ENCODE assay signal across 26 cellular contexts in genomic region chr6:52300489-52300931, GRCh38. TPM values are rescaled to one million over a fixed set of nuclear protein-coding genes. Genes with fewer than 3 reads are reported as not detected.
"Had no signal": no experiment of that assay in that cellular context is flagged by ENCODE, and none has a peak within 500 bp of the region (broad histone marks: within the 10 kb centered on the region; RNA-seq: fewer than 3 reads in every experiment).

No MANE protein-coding gene starts in this region.

- H2AFZ ChIP-seq: parathyroid adenoma had no signal

- H3K27me3 ChIP-seq: esophagus muscularis mucosa, gastrocnemius medialis, heart right ventricle, sigmoid colon, transverse colon had no signal

- H3K4me1 ChIP-seq: parathyroid adenoma, prostate gland had no signal

- H3K27ac ChIP-seq: epithelial cell of prostate, esophagus muscularis mucosa, gastrocnemius medialis, heart right ventricle, parathyroid adenoma, prostate gland, sigmoid colon, skin epidermis, thoracic aorta, transverse colon had no signal

- ATAC-seq: effector memory CD8-positive, alpha-beta T cell; gastrocnemius medialis; heart right ventricle; left lobe of liver; natural killer cell treated with Interleukin-12 subunit alpha and Interleukin-12 subunit beta and Interleukin-15 and Interleukin-18, amount 100 ng/mL, for 72 hours; stimulated activated naive CD8-positive, alpha-beta T cell treated with anti-CD3 and anti-CD28 coated beads, Interleukin-15, Interleukin-2, amounts not matched to agents 100 U/mL and 50 U/mL, for 24 hours had no signal

- H3K4me3 ChIP-seq: esophagus muscularis mucosa, gastrocnemius medialis, heart right ventricle, prostate gland, sigmoid colon, skin epidermis, thoracic aorta, transverse colon had no signal

- H3K9ac ChIP-seq: parathyroid adenoma had no signal

- DNase-seq: cerebellar nuclear complex; effector memory CD8-positive, alpha-beta T cell; gastrocnemius medialis; heart right ventricle; hypothalamus; islet precursor cell; mammary epithelial cell; sigmoid colon; stimulated activated CD4-positive, alpha-beta T cell treated with anti-CD3 and anti-CD28 coated beads, Interleukin-12 subunit alpha, Interleukin-12 subunit beta, amount 100 ng/mL, for 4 hours; stimulated activated naive CD8-positive, alpha-beta T cell treated with anti-CD3 and anti-CD28 coated beads, Interleukin-15, Interleukin-2, amounts not matched to agents 100 U/mL and 50 U/mL, for 24 hours; transverse colon had no signal

- H3K9me3 ChIP-seq: esophagus muscularis mucosa, gastrocnemius medialis, heart right ventricle, prostate gland, sigmoid colon, thoracic aorta, transverse colon had no signal

- H3K36me3 ChIP-seq: esophagus muscularis mucosa, gastrocnemius medialis, heart right ventricle, prostate gland, sigmoid colon, thoracic aorta, transverse colon had no signal

- H3K79me2 ChIP-seq: parathyroid adenoma had no signal

RNA-seq across cellular contexts. Expression of gene IL17F, which starts 56.2 kb away (rescaled TPM):
- total RNA-seq: esophagus muscularis mucosa, fibroblast of villous mesenchyme, gastrocnemius medialis, heart right ventricle, left lobe of liver, lower leg skin, mammary epithelial cell, mesothelial cell of epicardium, omental fat pad, prostate gland, renal cortical epithelial cell, sigmoid colon, subcutaneous adipose tissue, thoracic aorta, transverse colon, urinary bladder had no signal
- polyA plus RNA-seq: heart right ventricle, mammary epithelial cell, urinary bladder had no signal
